ENCODE assay signal across 9 cellular contexts in genomic region chr11:70894566-70894965, GRCh38.
"Had no signal": no experiment of that assay in that cellular context is flagged by ENCODE, and none has a peak within 500 bp of the region (broad histone marks: within the 10 kb centered on the region; RNA-seq: fewer than 3 reads in every experiment).

No MANE protein-coding gene starts in this region.

- ATAC-seq: HCT116, HepG2, K562 had no signal

- H3K9me3 ChIP-seq: HAP-1 had no signal

- H2AFZ ChIP-seq: GM23248 had no signal

- H3K4me3 ChIP-seq: GM23248, HAP-1, K562 had no signal

- DNase-seq: GM23248, GOT3, HFFc6, IMR-90 had no signal

- H3K27ac ChIP-seq: GM23248, HL-60 had no signal

- H3K9ac ChIP-seq: GM23248 had no signal

- H3K36me3 ChIP-seq: HAP-1 had no signal

- H3K4me1 ChIP-seq: HAP-1 had no signal
